ENCODE assay signal across 17 cellular contexts in the genomic region with DNA sequence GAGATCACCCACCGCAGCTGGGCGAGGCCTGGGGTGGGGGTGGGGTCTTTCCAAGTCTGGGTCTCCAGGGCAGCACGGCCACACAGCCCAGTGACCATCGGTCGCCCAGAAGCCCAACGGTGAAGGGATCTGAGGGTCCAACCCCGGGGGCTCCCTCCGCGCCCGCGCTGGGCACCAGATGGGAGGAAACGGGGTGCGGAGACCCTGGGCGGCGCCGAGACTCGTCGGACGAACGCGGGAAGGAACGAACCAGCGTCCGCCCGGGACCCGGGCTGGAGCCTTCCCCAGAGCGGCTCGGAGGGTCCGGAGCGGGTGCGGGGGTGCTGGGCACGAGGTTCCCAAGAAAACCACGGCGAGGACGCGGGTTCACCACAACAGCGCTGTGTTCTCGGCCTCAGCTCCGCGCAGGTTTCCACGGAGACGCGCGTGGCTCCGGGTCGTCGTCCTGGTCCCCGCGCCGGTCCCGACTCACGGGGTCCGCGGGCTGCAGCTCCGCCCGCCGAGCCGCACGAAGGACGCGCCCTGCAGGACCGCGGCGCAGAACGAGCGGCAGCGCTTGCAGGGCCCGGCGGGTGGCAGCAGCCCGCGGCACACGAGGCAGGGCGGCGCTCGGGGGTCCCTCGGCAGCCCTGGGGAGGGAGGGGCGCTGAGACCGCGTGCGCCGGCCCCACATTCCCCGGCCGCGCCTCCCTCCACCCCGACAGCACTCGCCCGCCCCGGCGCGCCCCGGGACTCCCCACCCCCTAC. TPM values are rescaled to one million over a fixed set of nuclear protein-coding genes. Genes with fewer than 3 reads are reported as not detected.
DNase-seq lines count a peak whose midpoint lies in the region; ATAC-seq, FAIRE-seq and TF ChIP-seq lines count a peak whose summit lies in the region.
"Had no signal": no experiment of that assay in that cellular context is flagged by ENCODE, and none has a peak within 500 bp of the region (broad histone marks: within the 10 kb centered on the region; RNA-seq: fewer than 3 reads in every experiment).

No MANE protein-coding gene starts in this region.

- H3K27ac ChIP-seq in BLaER1 = no peak overlapping the region
- H3K27ac ChIP-seq in K562 (ENCODE audit: extremely low read depth, low read depth, low read length) = no peak overlapping the region
- H3K27ac ChIP-seq: thoracic aorta had no signal

- no peak overlapping the region for H2AFZ ChIP-seq in K562 (ENCODE audit: low read depth, low read length)

- H3K36me3 Mint-ChIP-seq in nephron progenitor cell (ENCODE audit: low read depth) = no peaks in the 10 kb centered on the region

- H3K27me3 ChIP-seq in BLaER1 (peaks cover 96% of the 10 kb centered on the region), K562 (ENCODE audit: control insufficient read depth in 2 of 2, insufficient read depth in 2 of 2, low read length in 2 of 2) (peaks cover 0 to 31% of the 10 kb centered on the region in 2 experiments; a peak in 2 of 5 replicates)

- H3K4me3 ChIP-seq in BLaER1 (peak overlapping the region; percentile 22; the same call in 1 of the 2 replicates), K562 (no peak overlapping the region)
- H3K4me3 ChIP-seq: thoracic aorta had no signal

- H3K27ac Mint-ChIP-seq in nephron progenitor cell = no peak overlapping the region

- FAIRE-seq in K562 (lab: Jason Lieb, UNC) = no peak

- peaks cover 7% of the 10 kb centered on the region for H3K4me1 Mint-ChIP-seq in nephron progenitor cell

- H3K9ac ChIP-seq in BLaER1 = no peak overlapping the region
- H3K9ac ChIP-seq in ES-I3 (ENCODE audit: low read depth, low read length) = peak overlapping the region; percentile 33; the same call in 1 of the 2 replicates
- H3K9ac ChIP-seq in K562 (ENCODE audit: insufficient read depth in 1 of 2, low read depth in 2 of 2, low read length in 2 of 2) = no peak overlapping the region

- CTCF ChIA-PET in K562 (lab: Yijun Ruan, JAX; ENCODE audit: low intra/inter-chr PET ratio) = no interaction called here

- peaks cover 5% of the 10 kb centered on the region; the same call in 1 of the 2 replicates for H3K9me3 ChIP-seq in BLaER1
- H3K9me3 ChIP-seq in ES-I3 (ENCODE audit: control insufficient read depth, insufficient read depth, low read length) = no peaks in the 10 kb centered on the region
- no peaks in the 10 kb centered on the region for H3K9me3 ChIP-seq in K562 (replicated peaks; ENCODE audit: control insufficient read depth, insufficient read depth, low read depth, low read length)
- H3K9me3 ChIP-seq: thoracic aorta had no signal

- peaks cover 44% of the 10 kb centered on the region for H3K27me3 Mint-ChIP-seq in nephron progenitor cell (ENCODE audit: low read depth, poor library complexity)

- TF ChIP-seq EP300 in K562 (IDR thresholded peaks at IDR 0.05; ENCODE audit: low read length) = no peak

- no peaks in the 10 kb centered on the region for H3K9me3 Mint-ChIP-seq in nephron progenitor cell

- DNase-seq in K562 (ENCODE audit: extremely low read depth in 1 of 4, low spot score in 3 of 4) (peak in 2 of 4 experiments; percentile 65), nephron progenitor cell (peak; percentile 45), NCI-H187 (lab: John Stamatoyannopoulos, UW) (no peak), SK-N-DZ (ENCODE audit: low spot score) (no peak)
- DNase-seq: amniotic stem cell, DMS153, Karpas-422, NCI-H2081 treated with DMSO at 0.1 percent for 48 hours, OCI-M1 had no signal

- no peak for TF ChIP-seq RAD21 in K562 (CRISPR knock-in tag; conservative IDR thresholded peaks at IDR 0.05 in 1 of 2, IDR thresholded peaks at IDR 0.05 in 1 of 2)

- POLR2A ChIA-PET in K562 (lab: Yijun Ruan, JAX) = no interaction called here

- H3K36me3 ChIP-seq in BLaER1 (no peaks in the 10 kb centered on the region), ES-I3 (ENCODE audit: insufficient read depth, low read length) (no peaks in the 10 kb centered on the region), K562 (ENCODE audit: control insufficient read depth, insufficient read depth, low read length) (no peaks in the 10 kb centered on the region)
- H3K36me3 ChIP-seq: thoracic aorta had no signal

- intact Hi-C loops in K562 (cut with micrococcal nuclease) = no loop called here

- H3K4me3 Mint-ChIP-seq in nephron progenitor cell = no peak overlapping the region

- peaks cover 9% of the 10 kb centered on the region; the same call in 1 of the 2 replicates for H3K4me1 ChIP-seq in BLaER1
- no peaks in the 10 kb centered on the region; the same call in 1 of the 2 replicates for H3K4me1 ChIP-seq in ES-I3 (ENCODE audit: insufficient read depth, low read length)
- peaks cover 0 to 63% of the 10 kb centered on the region in 2 experiments; a peak in 2 of 5 replicates for H3K4me1 ChIP-seq in K562 (replicated peaks in 1 of 2; ENCODE audit: control insufficient read depth in 2 of 2, insufficient read depth in 2 of 2, low read length in 2 of 2)

- H3K4me2 ChIP-seq in BLaER1 (peak overlapping the region; percentile 34), K562 (ENCODE audit: insufficient read depth, low read length) (no peak overlapping the region)

- ATAC-seq in K562 (no peak), GM19467 (IDR thresholded peaks at IDR 0.05; ENCODE audit: unreplicated experiment) (no peak), GM18868 (IDR thresholded peaks at IDR 0.05; ENCODE audit: unreplicated experiment) (no peak)
- ATAC-seq: HCT116 had no signal

- 13% methylated on average over 11 of the region's 91 CpGs for WGBS in K562 (ENCODE audit: insufficient coverage, low coverage, missing lambda C conversion rate)

- no peak for TF ChIP-seq POLR2A in K562 (conservative IDR thresholded peaks at IDR 0.05)

- H3K79me2 ChIP-seq in K562 (ENCODE audit: control insufficient read depth, insufficient read depth, low read length) = no peaks in the 10 kb centered on the region

- no peaks in the 10 kb centered on the region for H3K9me1 ChIP-seq in K562 (ENCODE audit: control insufficient read depth, insufficient read depth, low read length)

- in situ Hi-C loops in K562 (cut with MboI) = no loop called here

- no TSS peak for BruUV-seq in K562 (replicated peaks; lab: Mats Ljungman, UMichigan)

- H4K20me1 ChIP-seq in BLaER1 (peaks cover 32% of the 10 kb centered on the region; the same call in 1 of the 2 replicates), K562 (replicated peaks; ENCODE audit: control insufficient read depth, insufficient read depth, low read length) (peaks cover 4% of the 10 kb centered on the region; the same call in 1 of the 2 replicates)

- TF ChIP-seq CTCF in K562 (IDR thresholded peaks at IDR 0.05 in 2 of 3, conservative IDR thresholded peaks at IDR 0.05 in 1 of 3; ENCODE audit: insufficient read depth in 2 of 3, low read depth in 1 of 3, low read length in 3 of 3) (no peak), nephron progenitor cell (IDR thresholded peaks at IDR 0.05) (no peak)

RNA-seq across cellular contexts. Expression of a gene that starts 2.3 kb away (rescaled TPM):
- 0.30 and 1.3 TPM in 2 replicates for total RNA-seq in K562 (2011; cell fraction: chromatin; rRNA removed; ENCODE audit: low replicate concordance)
- total RNA-seq in K562 (2011; cell fraction: nucleolus; rRNA removed) = 0.53 and 0.83 TPM in 2 replicates
- 0.66 and 0.76 TPM in 2 replicates for total RNA-seq in K562 (2011; cell fraction: nucleoplasm; rRNA removed)
- total RNA-seq in K562 (2014; rRNA removed) (0.05 and 0.29 TPM in 2 replicates), K562 (2014; rRNA removed; fragmentation: Illumina TruSeq; extraction: Trizol) (not detected in 2 replicates), K562 (2015; rRNA removed; fragmentation: Illumina TruSeq; extraction: Trizol) (0.11 and 0.15 TPM in 2 replicates), K562 (2021) (0.22 and 0.42 TPM in 2 replicates)
- polyA plus RNA-seq in K562 (2011; rRNA removed) (0.05 and 0.06 TPM in 2 replicates), K562 (2014; fragmentation: Illumina TruSeq; extraction: Trizol) (0.08 TPM in 1 of 2 replicates, not detected in the other), K562 (2014; fragmentation: Nextera tagmentation; extraction: Ambion mirVana) (not detected), K562 (2014; rRNA removed) (0.08 and 0.11 TPM in 2 replicates)
- polyA plus RNA-seq in K562 (2011; cell fraction: cytosol; rRNA removed) = 0.03 and 0.16 TPM in 2 replicates
- 0.25 and 0.57 TPM in 2 replicates for polyA plus RNA-seq in K562 (2011; cell fraction: nucleus; rRNA removed)
- polyA plus RNA-seq in K562 (2012) = 0.17 and 0.18 TPM in 2 replicates
- not detected in 2 replicates for polyA minus RNA-seq in K562 (2011; rRNA and poly(A)+ RNA removed)
- not detected in 2 replicates for polyA minus RNA-seq in K562 (2011; cell fraction: cytosol; rRNA and poly(A)+ RNA removed)
- polyA minus RNA-seq in K562 (2011; cell fraction: nucleus; rRNA and poly(A)+ RNA removed) = 0.54 and 0.56 TPM in 2 replicates
- polyA plus RNA-seq in SK-N-DZ (2014; cell fraction: cytosol; rRNA removed) = not detected in 2 replicates
- polyA plus RNA-seq in SK-N-DZ (2014; cell fraction: nucleus; rRNA removed) = not detected in 2 replicates
- total RNA-seq: thoracic aorta had no signal

RNA-seq across cellular contexts. Expression of a gene that starts 43.3 kb away (rescaled TPM):
- total RNA-seq in K562 (2011; cell fraction: chromatin; rRNA removed; ENCODE audit: low replicate concordance) = not detected in 2 replicates
- total RNA-seq in K562 (2011; cell fraction: nucleolus; rRNA removed) = not detected in 2 replicates
- not detected in 2 replicates for total RNA-seq in K562 (2011; cell fraction: nucleoplasm; rRNA removed)
- not detected in 2 replicates for total RNA-seq in K562 (2014; rRNA removed)
- total RNA-seq in K562 (2014; rRNA removed; fragmentation: Illumina TruSeq; extraction: Trizol) = not detected in 2 replicates
- total RNA-seq in K562 (2015; rRNA removed; fragmentation: Illumina TruSeq; extraction: Trizol) = not detected in 2 replicates
- total RNA-seq in K562 (2021) = not detected in 2 replicates
- not detected in 2 replicates for polyA plus RNA-seq in K562 (2011; rRNA removed)
- polyA plus RNA-seq in K562 (2011; cell fraction: cytosol; rRNA removed) = not detected in 2 replicates
- polyA plus RNA-seq in K562 (2011; cell fraction: nucleus; rRNA removed) = not detected in 2 replicates
- polyA plus RNA-seq in K562 (2012) = not detected in 2 replicates
- polyA plus RNA-seq in K562 (2014; fragmentation: Illumina TruSeq; extraction: Trizol) = not detected in 2 replicates
- not detected for polyA plus RNA-seq in K562 (2014; fragmentation: Nextera tagmentation; extraction: Ambion mirVana)
- polyA plus RNA-seq in K562 (2014; rRNA removed) = not detected in 2 replicates
- not detected in 2 replicates for polyA minus RNA-seq in K562 (2011; rRNA and poly(A)+ RNA removed)
- not detected in 2 replicates for polyA minus RNA-seq in K562 (2011; cell fraction: cytosol; rRNA and poly(A)+ RNA removed)
- polyA minus RNA-seq in K562 (2011; cell fraction: nucleus; rRNA and poly(A)+ RNA removed) = not detected in 2 replicates
- polyA plus RNA-seq in SK-N-DZ (2014; cell fraction: cytosol; rRNA removed) = not detected in 2 replicates
- not detected in 2 replicates for polyA plus RNA-seq in SK-N-DZ (2014; cell fraction: nucleus; rRNA removed)
- total RNA-seq: activated CD8-positive, alpha-beta memory T cell treated with anti-CD3 and anti-CD28 coated beads for 36 hours; pulmonary artery endothelial cell; thoracic aorta had no signal

RNA-seq across cellular contexts. Expression of a gene that starts 54.3 kb away (rescaled TPM):
- 8.4 and 19.1 TPM in 2 replicates for total RNA-seq in K562 (2011; cell fraction: chromatin; rRNA removed; ENCODE audit: low replicate concordance)
- 31.2 and 35.0 TPM in 2 replicates for total RNA-seq in K562 (2011; cell fraction: nucleolus; rRNA removed)
- 9.8 and 13.2 TPM in 2 replicates for total RNA-seq in K562 (2011; cell fraction: nucleoplasm; rRNA removed)
- total RNA-seq in K562 (2014; rRNA removed) (37.0 and 41.1 TPM in 2 replicates), K562 (2014; rRNA removed; fragmentation: Illumina TruSeq; extraction: Trizol) (4.2 and 4.3 TPM in 2 replicates), K562 (2015; rRNA removed; fragmentation: Illumina TruSeq; extraction: Trizol) (11.9 and 13.8 TPM in 2 replicates), K562 (2021) (40.5 and 41.3 TPM in 2 replicates)
- polyA plus RNA-seq in K562 (2011; rRNA removed) (5.3 and 8.0 TPM in 2 replicates), K562 (2014; fragmentation: Illumina TruSeq; extraction: Trizol) (4.4 and 11.4 TPM in 2 replicates), K562 (2014; fragmentation: Nextera tagmentation; extraction: Ambion mirVana) (under 1 TPM; 0.24 to 0.57 TPM), K562 (2014; rRNA removed) (34.1 and 35.4 TPM in 2 replicates)
- 13.4 and 28.9 TPM in 2 replicates for polyA plus RNA-seq in K562 (2011; cell fraction: cytosol; rRNA removed)
- 36.6 and 49.9 TPM in 2 replicates for polyA plus RNA-seq in K562 (2011; cell fraction: nucleus; rRNA removed)
- 18.0 and 35.9 TPM in 2 replicates for polyA plus RNA-seq in K562 (2012)
- 0.99 and 1.4 TPM in 2 replicates for polyA minus RNA-seq in K562 (2011; rRNA and poly(A)+ RNA removed)
- 7.1 and 7.7 TPM in 2 replicates for polyA minus RNA-seq in K562 (2011; cell fraction: cytosol; rRNA and poly(A)+ RNA removed)
- polyA minus RNA-seq in K562 (2011; cell fraction: nucleus; rRNA and poly(A)+ RNA removed) = 10.2 and 10.6 TPM in 2 replicates
- polyA plus RNA-seq in SK-N-DZ (2014; cell fraction: cytosol; rRNA removed) = 74.5 and 74.6 TPM in 2 replicates
- 113 and 127 TPM in 2 replicates for polyA plus RNA-seq in SK-N-DZ (2014; cell fraction: nucleus; rRNA removed)
